In the genomic region with DNA sequence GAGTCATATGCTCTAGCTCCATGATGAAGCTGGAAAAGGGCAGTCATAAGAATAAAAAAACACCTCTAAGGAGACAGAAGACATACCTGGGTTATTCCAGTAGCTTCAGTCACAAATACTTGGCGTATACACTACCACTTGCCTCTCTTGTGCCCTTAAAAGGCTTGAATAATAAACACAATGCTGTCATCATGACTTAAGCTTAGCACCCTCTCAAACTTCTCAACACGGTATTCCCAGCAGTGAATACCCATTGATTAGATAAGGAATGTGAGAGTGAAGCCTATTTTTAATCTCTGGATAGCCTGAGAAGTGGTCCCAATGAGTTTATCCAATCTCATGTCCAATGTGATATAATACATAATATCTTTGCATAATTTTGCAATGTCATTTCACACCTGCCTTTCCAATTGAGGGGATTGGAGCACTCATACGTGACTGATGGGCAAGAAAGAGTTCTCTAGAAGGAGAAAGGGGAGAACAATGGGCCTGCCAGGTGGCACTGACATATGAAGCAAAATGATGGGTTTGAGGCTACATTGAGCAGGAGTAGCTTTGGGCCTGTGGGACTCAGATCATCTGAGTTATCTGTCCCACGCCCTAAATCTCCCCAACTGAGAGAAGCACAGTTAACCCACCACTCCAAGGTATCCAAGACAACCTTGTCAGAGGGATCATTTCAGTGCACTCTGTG, we compare ENCODE assay signal across 31 cellular contexts.
"Had no signal": no experiment of that assay in that cellular context is flagged by ENCODE, and none has a peak within 500 bp of the region (broad histone marks: within the 10 kb centered on the region; RNA-seq: fewer than 3 reads in every experiment).

No MANE protein-coding gene starts in this region.

- ATAC-seq: activated CD8-positive, alpha-beta T cell treated with anti-CD3 and anti-CD28 coated beads, Interleukin-2, amount 10 ng/mL, durations not matched to agents 7 days and 5 days; activated naive CD4-positive, alpha-beta T cell treated with anti-CD3 and anti-CD28 coated beads, Interleukin-2, amount 50 U/mL, for 72 hours; activated naive CD8-positive, alpha-beta T cell treated with anti-CD3 and anti-CD28 coated beads, Interleukin-2, amount 50 U/mL, for 24 hours; activated T-cell treated with anti-CD3 and anti-CD28 coated beads, Interleukin-2, amount 50 U/mL, for 4 hours; K562; PC-3 had no signal

- H3K27me3 ChIP-seq: Peyer's patch, SJCRH30 had no signal

- H3K4me3 Mint-ChIP-seq: activated CD4-positive, alpha-beta T cell treated with anti-CD3 and anti-CD28 coated beads, Interleukin-2, amount 10 ng/mL, durations not matched to agents 7 days and 5 days; activated CD8-positive, alpha-beta T cell treated with anti-CD3 and anti-CD28 coated beads, Interleukin-2, amount 10 ng/mL, durations not matched to agents 7 days and 5 days; activated naive CD4-positive, alpha-beta T cell treated with anti-CD3 and anti-CD28 coated beads for 36 hours; activated naive CD8-positive, alpha-beta T cell treated with anti-CD3 and anti-CD28 coated beads, Interleukin-2, amount 50 U/mL, for 24 hours; activated T-cell treated with anti-CD3 and anti-CD28 coated beads, Interleukin-2, amount 50 U/mL, for 4 hours; activated T-helper 1 cell treated with anti-CD3 and anti-CD28 coated beads, Interleukin-12 subunit alpha, Interleukin-12 subunit beta, Interleukin-2, Interleukin-4 antibody, amounts not matched to agents 30 ng/mL and 10 ng/mL and 1 ng/mL, durations not matched to agents 14 hours and 24 hours and 36 hours; T-helper 2 cell treated with Interferon-gamma antibody and Interleukin-4, amounts not matched to agents 5 μg/mL and 100 μg/mL, for 36 hours had no signal

- H3K9me3 ChIP-seq: Peyer's patch had no signal

- H3K4me3 ChIP-seq: K562, Peyer's patch, SJCRH30, SK-N-MC had no signal

- H3K27ac Mint-ChIP-seq: activated CD4-positive, alpha-beta T cell treated with anti-CD3 and anti-CD28 coated beads, Interleukin-2, amount 10 ng/mL, durations not matched to agents 7 days and 5 days; activated CD8-positive, alpha-beta T cell treated with anti-CD3 and anti-CD28 coated beads, Interleukin-2, amount 10 ng/mL, durations not matched to agents 7 days and 5 days; activated naive CD4-positive, alpha-beta T cell treated with anti-CD3 and anti-CD28 coated beads for 36 hours; activated naive CD4-positive, alpha-beta T cell treated with anti-CD3 and anti-CD28 coated beads, Interleukin-2, amount 50 U/mL, for 72 hours; activated naive CD8-positive, alpha-beta T cell treated with anti-CD3 and anti-CD28 coated beads, Interleukin-2, amount 50 U/mL, for 24 hours; activated T-helper 1 cell treated with anti-CD3 and anti-CD28 coated beads, Interleukin-12 subunit alpha, Interleukin-12 subunit beta, Interleukin-2, Interleukin-4 antibody, amounts not matched to agents 30 ng/mL and 10 ng/mL and 1 ng/mL, durations not matched to agents 14 hours and 24 hours and 36 hours; T-helper 2 cell treated with Interferon-gamma antibody and Interleukin-4, amounts not matched to agents 5 μg/mL and 100 μg/mL, for 36 hours had no signal

- DNase-seq: activated CD4-positive, alpha-beta T cell treated with anti-CD3 and anti-CD28 coated beads, Interleukin-2, amount 10 ng/mL, durations not matched to agents 7 days and 5 days; activated CD4-positive, alpha-beta T cell treated with anti-CD3 and anti-CD28 coated beads, Interleukin-2, amount 50 U/mL, for 48 hours; activated CD8-positive, alpha-beta T cell treated with anti-CD3 and anti-CD28 coated beads, Interleukin-2, amount 10 ng/mL, durations not matched to agents 7 days and 5 days; activated gamma-delta T cell treated with Interleukin-2 at 50 U/mL for 16 hours; activated naive CD4-positive, alpha-beta T cell treated with anti-CD3 and anti-CD28 coated beads for 36 hours; activated naive CD8-positive, alpha-beta T cell treated with anti-CD3 and anti-CD28 coated beads, Interleukin-2, amount 50 U/mL, for 24 hours; activated T-cell treated with anti-CD3 and anti-CD28 coated beads for 4 hours; activated T-cell treated with anti-CD3 and anti-CD28 coated beads, Interleukin-2, amount 50 U/mL, for 4 hours; anterior cingulate cortex; NCI-H1092 treated with DMSO at 0.1 percent for 48 hours; NCI-H1417; NCI-H146; NCI-H187; NCI-H2029 treated with DMSO at 0.1 percent for 48 hours; NCI-H2107; NCI-H2171; NCI-H510A; NCI-H526; NCI-H748 treated with DMSO at 0.1 percent for 48 hours; NK-92 treated with Interleukin-12 subunit alpha and Interleukin-12 subunit beta, amount 100 ng/mL, for 24 hours; PC-3; Peyer's patch; RPMI8226; SHP77; SJCRH30 had no signal

- H3K9me3 Mint-ChIP-seq: activated CD4-positive, alpha-beta T cell treated with anti-CD3 and anti-CD28 coated beads, Interleukin-2, amount 10 ng/mL, durations not matched to agents 7 days and 5 days; activated naive CD4-positive, alpha-beta T cell treated with anti-CD3 and anti-CD28 coated beads for 36 hours; activated naive CD4-positive, alpha-beta T cell treated with anti-CD3 and anti-CD28 coated beads, Interleukin-2, amount 50 U/mL, for 72 hours; activated naive CD8-positive, alpha-beta T cell treated with anti-CD3 and anti-CD28 coated beads, Interleukin-2, amount 50 U/mL, for 24 hours; activated T-cell treated with anti-CD3 and anti-CD28 coated beads, Interleukin-2, amount 50 U/mL, for 4 hours; activated T-helper 1 cell treated with anti-CD3 and anti-CD28 coated beads, Interleukin-12 subunit alpha, Interleukin-12 subunit beta, Interleukin-2, Interleukin-4 antibody, amounts not matched to agents 30 ng/mL and 10 ng/mL and 1 ng/mL, durations not matched to agents 14 hours and 24 hours and 36 hours; T-helper 2 cell treated with Interferon-gamma antibody and Interleukin-4, amounts not matched to agents 5 μg/mL and 100 μg/mL, for 36 hours had no signal

- H3K27me3 Mint-ChIP-seq: activated CD4-positive, alpha-beta T cell treated with anti-CD3 and anti-CD28 coated beads, Interleukin-2, amount 10 ng/mL, durations not matched to agents 7 days and 5 days; activated naive CD8-positive, alpha-beta T cell treated with anti-CD3 and anti-CD28 coated beads, Interleukin-2, amount 50 U/mL, for 24 hours had no signal

- H3K36me3 Mint-ChIP-seq: activated naive CD4-positive, alpha-beta T cell treated with anti-CD3 and anti-CD28 coated beads, Interleukin-2, amount 50 U/mL, for 72 hours; brain had no signal

- H3K27ac ChIP-seq: Peyer's patch, SJCRH30 had no signal

- H3K4me1 Mint-ChIP-seq: activated CD4-positive, alpha-beta T cell treated with anti-CD3 and anti-CD28 coated beads, Interleukin-2, amount 10 ng/mL, durations not matched to agents 7 days and 5 days; activated naive CD8-positive, alpha-beta T cell treated with anti-CD3 and anti-CD28 coated beads, Interleukin-2, amount 50 U/mL, for 24 hours had no signal

- H3K4me1 ChIP-seq: Peyer's patch had no signal

- H3K36me3 ChIP-seq: Peyer's patch, SJCRH30 had no signal
